ENCODE assay signal across 1 cellular context in genomic region chr6:132132420-132132819, GRCh38.
TF ChIP-seq lines count a peak whose summit lies in the region.

No MANE protein-coding gene starts in this region.

TF ChIP-seq in GM23338, 12 proteins besides CTCF, POLR2A, EP300 and RAD21 (continued from another document):
- TF ChIP-seq CREB1 (CRISPR knock-in tag; IDR thresholded peaks at IDR 0.05; ENCODE audit: low read depth) (no peak), STAT1 (IDR thresholded peaks at IDR 0.05; ENCODE audit: unreplicated experiment) (no peak), EZH2 (IDR thresholded peaks at IDR 0.05; ENCODE audit: low read depth, unreplicated experiment) (no peak), ETS1 (IDR thresholded peaks at IDR 0.05) (no peak), POLR2AphosphoS5 (IDR thresholded peaks at IDR 0.05; ENCODE audit: low read depth) (no peak), REST (IDR thresholded peaks at IDR 0.05; ENCODE audit: unreplicated experiment) (no peak)
TF ChIP-seq in GM23338: peak in this region for 0.
